9 cellular contexts compared by ENCODE assay signal in the genomic region with DNA sequence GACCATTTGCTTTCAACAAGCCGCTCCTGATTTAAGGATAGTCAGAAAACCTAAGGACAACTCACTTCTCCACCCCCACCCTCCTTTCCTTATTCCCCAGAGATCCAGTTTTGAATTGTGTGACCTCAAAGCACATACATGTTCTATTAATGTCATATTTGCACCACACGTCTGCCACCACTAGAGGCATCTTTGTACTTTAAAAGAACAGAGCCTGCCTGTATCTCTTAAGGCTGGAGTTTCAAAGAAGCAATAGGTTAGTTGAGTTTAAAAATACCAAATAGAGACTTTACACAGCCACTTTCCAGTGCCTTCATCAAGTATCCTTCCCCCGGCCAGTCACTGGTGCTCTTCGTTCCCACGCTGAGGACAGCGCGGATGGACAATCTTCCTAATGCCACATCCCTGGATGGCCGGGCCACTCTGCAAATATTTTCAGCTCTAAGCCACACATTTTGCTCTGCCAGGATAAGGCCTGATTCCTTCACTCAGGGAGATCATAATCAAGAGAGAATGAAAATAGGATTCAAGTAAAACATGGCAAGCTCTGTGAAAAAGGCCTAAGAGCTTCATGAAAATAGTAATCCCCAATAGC.
DNase-seq lines count a peak whose midpoint lies in the region; ATAC-seq and TF ChIP-seq lines count a peak whose summit lies in the region.
"Had no signal": no experiment of that assay in that cellular context is flagged by ENCODE, and none has a peak within 500 bp of the region (broad histone marks: within the 10 kb centered on the region; RNA-seq: fewer than 3 reads in every experiment).

No MANE protein-coding gene starts in this region.

- H3K4me3 ChIP-seq in DND-41 (ENCODE audit: low read depth in 1 of 2, low read length in 2 of 2) (no peak overlapping the region), WI38 (ENCODE audit: low read depth, low read length) (no peak overlapping the region), mesenchymal stem cell (ENCODE audit: insufficient read depth in 1 of 2, low read depth in 1 of 2, low read length in 2 of 2) (no peak overlapping the region)

- no peak overlapping the region for H3K23ac ChIP-seq in mesenchymal stem cell (ENCODE audit: low read length in 2 of 2)

- H2BK5ac ChIP-seq in mesenchymal stem cell (ENCODE audit: low read depth, low read length, poor library complexity, severe bottlenecking) = no peak overlapping the region

- peak; percentile 68 for ATAC-seq in DND-41 (ENCODE audit: insufficient read depth, low read depth)
- peak; percentile 74 for ATAC-seq in GM19395 (IDR thresholded peaks at IDR 0.05; ENCODE audit: unreplicated experiment)
- ATAC-seq in HG03460 (IDR thresholded peaks at IDR 0.05; ENCODE audit: unreplicated experiment) = peak; percentile 78

- 85% methylated on average over 8 of the region's 8 CpGs for WGBS in mesenchymal stem cell

- H2BK12ac ChIP-seq in mesenchymal stem cell (ENCODE audit: low read length in 2 of 2) = no peak overlapping the region

- DNase-seq in DND-41 (peak; percentile 13), mesenchymal stem cell (peak; percentile 25), COLO668 (lab: John Stamatoyannopoulos, UW; ENCODE audit: unreplicated experiment) (no peak), pons (ENCODE audit: low spot score) (no peak)
- no peak for DNase-seq in stimulated activated CD8-positive, alpha-beta memory T cell treated with anti-CD3 and anti-CD28 coated beads, Interleukin-4, amount 100 ng/mL, for 48 hours

- no peak overlapping the region for H2AK5ac ChIP-seq in mesenchymal stem cell (ENCODE audit: low read length, severe bottlenecking)

- no peak overlapping the region for H3K4ac ChIP-seq in mesenchymal stem cell (ENCODE audit: low read depth in 1 of 2, low read length in 2 of 2)

- H3K4me1 ChIP-seq in DND-41 (ENCODE audit: insufficient read depth, low read length) (no peaks in the 10 kb centered on the region), mesenchymal stem cell (ENCODE audit: control insufficient read depth, insufficient read depth, low read depth, low read length) (no peaks in the 10 kb centered on the region)

- no peak overlapping the region for H3K4me2 ChIP-seq in DND-41 (ENCODE audit: insufficient read depth, low read length)
- no peak overlapping the region for H3K4me2 ChIP-seq in mesenchymal stem cell (ENCODE audit: low read length, poor library complexity, severe bottlenecking)

- H3K79me1 ChIP-seq in mesenchymal stem cell (replicated peaks; ENCODE audit: low read length, poor library complexity, severe bottlenecking) = no peaks in the 10 kb centered on the region

- TF ChIP-seq CTCF in DND-41 (IDR thresholded peaks at IDR 0.05; ENCODE audit: borderline replicate concordance, extremely low read depth, low read length, poor library complexity, severe bottlenecking) (peak; percentile 73), WI38 (IDR thresholded peaks at IDR 0.05; ENCODE audit: low read depth, low read length) (peak; percentile 66)

- no peaks in the 10 kb centered on the region for H3K79me2 ChIP-seq in DND-41 (ENCODE audit: insufficient read depth, low read length)

- no peak overlapping the region for H3K18ac ChIP-seq in mesenchymal stem cell (ENCODE audit: low read depth in 1 of 2, low read length in 2 of 2)

- H2BK120ac ChIP-seq in mesenchymal stem cell (ENCODE audit: low read depth, low read length) = no peak overlapping the region

- H3K9me3 ChIP-seq in DND-41 (ENCODE audit: insufficient read depth, low read length, severe bottlenecking) (no peaks in the 10 kb centered on the region), mesenchymal stem cell (ENCODE audit: control insufficient read depth, low read length) (no peaks in the 10 kb centered on the region)
- H3K9me3 ChIP-seq: neutrophil had no signal

- no peak overlapping the region for H4K91ac ChIP-seq in mesenchymal stem cell (ENCODE audit: low read length)

- H3K9ac ChIP-seq in DND-41 (ENCODE audit: low read depth, low read length) = no peak overlapping the region
- H3K9ac ChIP-seq in mesenchymal stem cell (ENCODE audit: low read length) = no peak overlapping the region

- H3K27me3 ChIP-seq in DND-41 (ENCODE audit: insufficient read depth, low read length, poor library complexity) (no peaks in the 10 kb centered on the region), mesenchymal stem cell (ENCODE audit: control insufficient read depth in 1 of 2, insufficient read depth in 1 of 2, low read length in 2 of 2) (no peaks in the 10 kb centered on the region)
- H3K27me3 ChIP-seq: neutrophil had no signal

- no peaks in the 10 kb centered on the region for H4K20me1 ChIP-seq in DND-41 (ENCODE audit: insufficient read depth, low read length)

- H3K14ac ChIP-seq in mesenchymal stem cell (ENCODE audit: low read length in 2 of 2) = no peak overlapping the region

- no peak overlapping the region for H2BK15ac ChIP-seq in mesenchymal stem cell (ENCODE audit: low read depth, poor library complexity, severe bottlenecking)

- H2AFZ ChIP-seq in DND-41 (ENCODE audit: low read depth, low read length) = no peak overlapping the region
- H2AFZ ChIP-seq in mesenchymal stem cell (ENCODE audit: low read depth, low read length) = peak overlapping the region; percentile 44

- H4K8ac ChIP-seq in mesenchymal stem cell (ENCODE audit: low read length) = no peak overlapping the region

- H3K27ac ChIP-seq in DND-41 (ENCODE audit: low read length) = no peak overlapping the region
- H3K27ac ChIP-seq in mesenchymal stem cell (ENCODE audit: low read length, poor library complexity, severe bottlenecking) = no peak overlapping the region
- H3K27ac ChIP-seq: neutrophil had no signal

- H3K36me3 ChIP-seq in DND-41 (ENCODE audit: insufficient read depth, low read length) (no peaks in the 10 kb centered on the region), mesenchymal stem cell (ENCODE audit: control insufficient read depth in 1 of 2, insufficient read depth in 2 of 2, low read depth in 1 of 2, low read length in 2 of 2) (no peaks in the 10 kb centered on the region)
- H3K36me3 ChIP-seq: neutrophil had no signal

Comparison
In these comparisons a context has a peak if more than half of its experiments do, and no peak if none do; other contexts are left out.
1. DNase-seq: peak in DND-41 (single experiment) and mesenchymal stem cell (single experiment); none in COLO668 (single experiment), stimulated activated CD8-positive, alpha-beta memory T cell treated with anti-CD3 and anti-CD28 coated beads, Interleukin-4, amount 100 ng/mL, for 48 hours (single experiment) and pons (single experiment).
2. Peak in every context shown above with its lines, with median percentiles within 50 percentile points of each other: ATAC-seq.